Comparison of ENCODE assay signal across 30 cellular contexts in genomic region chr20:41344938-41345728, GRCh38. TPM values are rescaled to one million over a fixed set of nuclear protein-coding genes. Genes with fewer than 3 reads are reported as not detected.
DNase-seq lines count a peak whose midpoint lies in the region.
"Had no signal": no experiment of that assay in that cellular context is flagged by ENCODE, and none has a peak within 500 bp of the region (broad histone marks: within the 10 kb centered on the region; RNA-seq: fewer than 3 reads in every experiment).

No MANE protein-coding gene starts in this region.

- WGBS in esophagus, 2 donors, result 78 to 79% methylated on average over 11 of the region's 11 CpGs

- peaks cover 0 to 14% of the 10 kb centered on the region in 2 donors for H3K4me1 ChIP-seq in esophagus (ENCODE audit: control insufficient read depth in 2 of 2, insufficient read depth in 2 of 2, low read length in 1 of 2)

- no peaks in the 10 kb centered on the region for H3K9me3 ChIP-seq in esophagus (ENCODE audit: control insufficient read depth in 2 of 2, insufficient read depth in 1 of 2, low read depth in 1 of 2, low read length in 1 of 2)
- H3K9me3 ChIP-seq: psoas muscle, stomach, tibial nerve had no signal

- H3K27ac ChIP-seq in esophagus (ENCODE audit: low read depth in 2 of 2, low read length in 1 of 2), result peak overlapping the region; percentile 35 to 85
- H3K27ac ChIP-seq in skin epidermis, result peak overlapping the region in 17 of 21 experiments; percentile 3 to 82 (median 40)
- H3K27ac ChIP-seq: psoas muscle, stomach, tibial nerve had no signal

- DNase-seq in NCI-H748 (lab: John Stamatoyannopoulos, UW; ENCODE audit: unreplicated experiment), result peak; percentile 19
- no peak for DNase-seq in NCI-H748 treated with DMSO at 0.1 percent for 48 hours (lab: John Stamatoyannopoulos, UW)
- DNase-seq in RPMI7951 (ENCODE audit: low read depth), result peak; percentile 26
- DNase-seq in RPMI8226, result no peak
- no peak for DNase-seq in LoVo (ENCODE audit: low spot score)
- no peak for DNase-seq in H4 (ENCODE audit: low spot score)
- DNase-seq: 8988T; activated CD4-positive, alpha-beta memory T cell treated with anti-CD3 and anti-CD28 coated beads, Interleukin-2, amount 10 ng/mL, durations not matched to agents 7 days and 5 days; activated CD4-positive, alpha-beta T cell treated with anti-CD3 and anti-CD28 coated beads for 1 hour; activated naive CD8-positive, alpha-beta T cell treated with anti-CD3 and anti-CD28 coated beads, Interleukin-2, amount 10 ng/mL, durations not matched to agents 7 days and 5 days; CD4-positive, CD25-positive, alpha-beta regulatory T cell; central memory CD4-positive, alpha-beta T cell; endodermal cell; H9; midbrain; NCI-H1436; NCI-H446 treated with DMSO at 0.1 percent for 48 hours; NK-92 treated with Interleukin-12 subunit alpha and Interleukin-12 subunit beta, amount 100 ng/mL, for 24 hours; nucleus accumbens; psoas muscle; small intestine; stimulated activated CD4-positive, alpha-beta T cell treated with anti-CD3 and anti-CD28 coated beads, Interleukin-1b, Interleukin-23, amount 100 ng/mL, for 48 hours; stomach; T-helper 1 cell had no signal

- H3K36me3 ChIP-seq in esophagus (ENCODE audit: control insufficient read depth in 2 of 2, insufficient read depth in 2 of 2, low read length in 1 of 2), result peaks cover 7 to 22% of the 10 kb centered on the region in 2 donors

- H3K4me3 ChIP-seq in esophagus (ENCODE audit: low read depth in 1 of 2, low read length in 2 of 2), result no peak overlapping the region
- H3K4me3 ChIP-seq in skin epidermis, result no peak overlapping the region
- H3K4me3 ChIP-seq: psoas muscle, stomach, tibial nerve had no signal

- no peaks in the 10 kb centered on the region for H3K27me3 ChIP-seq in esophagus (ENCODE audit: control insufficient read depth in 1 of 2, insufficient read depth in 2 of 2, low read length in 2 of 2)
- H3K27me3 ChIP-seq: stomach, tibial nerve had no signal

RNA-seq across cellular contexts. Expression of gene LPIN3, which starts 4.5 kb away (rescaled TPM):
- total RNA-seq in RPMI7951 (2014; rRNA removed; shearing (Covaris generic)), result 4.5 and 6.0 TPM in 2 replicates
- 10 to 100 TPM; 26.4 to 84.1 TPM for polyA plus RNA-seq in esophagus
- 0.33 and 0.79 TPM in 2 replicates for total RNA-seq in H4 (2014; rRNA removed; shearing (Covaris generic))

RNA-seq across cellular contexts. Expression of gene EMILIN3, which starts 21.5 kb away (rescaled TPM):
- 0.10 and 0.12 TPM in 2 replicates for total RNA-seq in RPMI7951 (2014; rRNA removed; shearing (Covaris generic))
- polyA plus RNA-seq in esophagus, result under 1 TPM; 0.27 to 0.43 TPM
- total RNA-seq in H4 (2014; rRNA removed; shearing (Covaris generic)), result not detected in 2 replicates
- total RNA-seq: activated CD4-positive, alpha-beta memory T cell treated with anti-CD3 and anti-CD28 coated beads, Interleukin-2, amount 10 ng/mL, durations not matched to agents 7 days and 5 days; activated naive CD8-positive, alpha-beta T cell treated with anti-CD3 and anti-CD28 coated beads, Interleukin-2, amount 10 ng/mL, durations not matched to agents 7 days and 5 days; activated T-helper 2 cell treated with anti-CD3 and anti-CD28 coated beads, Interferon-gamma antibody, Interleukin-2, Interleukin-4, amounts not matched to agents 10 μg/mL and 5 μg/mL and 100 μg/mL, durations not matched to agents 14 hours and 24 hours and 36 hours; CD4-positive, CD25-positive, alpha-beta regulatory T cell; naive thymus-derived CD8-positive, alpha-beta T cell had no signal
- polyA plus RNA-seq: CD4-positive, CD25-positive, alpha-beta regulatory T cell; keratinocyte had no signal

RNA-seq across cellular contexts. Expression of gene ZHX3, which starts 27.6 kb away (rescaled TPM):
- total RNA-seq in RPMI7951 (2014; rRNA removed; shearing (Covaris generic)), result 20.8 and 22.1 TPM in 2 replicates
- polyA plus RNA-seq in esophagus, result 1 to 10 TPM; 6.6 to 9.6 TPM
- 5.6 and 7.6 TPM in 2 replicates for total RNA-seq in H4 (2014; rRNA removed; shearing (Covaris generic))

Comparison
In these comparisons a context has a peak if more than half of its experiments do, and no peak if none do; other contexts are left out.
1. DNase-seq: peak in NCI-H748 (single experiment) and RPMI7951 (single experiment); none in NCI-H748 treated with DMSO at 0.1 percent for 48 hours (single experiment), RPMI8226 (single experiment), LoVo (single experiment) and H4 (single experiment).